Comparison of ENCODE assay signal across 8 cellular contexts in the genomic region with DNA sequence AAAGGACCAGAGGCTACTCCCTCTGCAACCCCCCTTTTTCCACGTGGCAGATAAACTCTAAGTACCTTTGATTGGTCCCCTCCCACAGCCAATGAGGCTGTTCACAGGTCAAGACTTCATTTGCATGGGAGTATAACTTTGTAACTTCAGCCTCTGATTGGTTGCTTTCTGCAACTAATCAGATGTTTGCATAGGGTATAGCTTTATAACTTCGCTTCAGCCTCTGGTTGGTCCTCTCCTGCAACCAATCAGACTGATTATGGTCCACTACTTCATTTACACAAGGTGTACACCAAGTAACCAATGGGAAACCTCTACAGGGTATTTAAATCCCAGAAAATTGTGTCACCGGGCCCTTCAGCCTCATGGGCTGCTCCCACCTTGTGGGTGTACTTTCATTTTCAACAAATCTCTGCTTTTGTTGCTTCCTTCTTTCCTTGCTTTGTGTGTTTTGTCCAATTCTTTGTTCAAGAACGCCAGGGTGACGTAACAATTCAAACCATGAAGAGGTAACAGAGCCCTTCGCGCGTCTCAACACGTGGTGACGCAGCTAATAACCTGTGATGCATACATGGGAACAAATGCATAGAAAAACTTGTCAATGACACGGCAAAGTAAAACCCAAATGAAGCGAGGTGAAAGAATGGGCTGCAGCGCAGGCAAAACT. TPM values are rescaled to one million over a fixed set of nuclear protein-coding genes. Genes with fewer than 3 reads are reported as not detected.
A peak's percentile ranks its signal among the peaks of the same experiment; 100 is the strongest.
DNase-seq lines count a peak whose midpoint lies in the region; ATAC-seq, FAIRE-seq and TF ChIP-seq lines count a peak whose summit lies in the region.

No MANE protein-coding gene starts in this region.

- POLR2A ChIA-PET in HepG2 (lab: Yijun Ruan, JAX) = interaction anchor here (1.0 to 2.2 kb wide), 6 partner anchors 10 to 345 kb away, joined by 3 to 17 read pairs (median 5); a partner anchor contains a TSS

- H2AFZ ChIP-seq in HepG2 (ENCODE audit: low read length) = no peak overlapping the region

- H3K4me2 ChIP-seq in BLaER1 (peak overlapping the region; percentile 91), HepG2 (ENCODE audit: low read depth, low read length) (peak overlapping the region; percentile 90)

- ATAC-seq in HepG2 (no peak), upper lobe of left lung (ENCODE audit: low FRiP score in 2 of 2) (no peak), GM18870 (IDR thresholded peaks at IDR 0.05; ENCODE audit: unreplicated experiment) (no peak), GM19395 (IDR thresholded peaks at IDR 0.05; ENCODE audit: unreplicated experiment) (no peak)

- no peaks in the 10 kb centered on the region for H3K9me3 ChIP-seq in BLaER1
- H3K9me3 ChIP-seq in HepG2 (ENCODE audit: low read length) = no peaks in the 10 kb centered on the region
- H3K9me3 ChIP-seq in upper lobe of left lung = no peaks in the 10 kb centered on the region

- no peak for TF ChIP-seq CTCF in HepG2 (CRISPR knock-in tag; IDR thresholded peaks at IDR 0.05)
- TF ChIP-seq CTCF in upper lobe of left lung (IDR thresholded peaks at IDR 0.05) = no peak

- peak overlapping the region; percentile 93 to 98 (median 95) for H3K4me3 Mint-ChIP-seq in IgD-negative memory B cell
- H3K4me3 Mint-ChIP-seq in activated naive CD4-positive, alpha-beta T cell treated with anti-CD3 and anti-CD28 coated beads, Interleukin-2, amount 50 U/mL, for 24 hours = peak overlapping the region; percentile 85

- H3K4me1 ChIP-seq in BLaER1 (peaks cover 47% of the 10 kb centered on the region), HepG2 (ENCODE audit: insufficient read depth, low read length) (peaks cover 26% of the 10 kb centered on the region), upper lobe of left lung (peaks cover 6 to 16% (median 11%) of the 10 kb centered on the region in 4 donors)

- H3K4me3 ChIP-seq in BLaER1 (peak overlapping the region; percentile 74), HepG2 (replicated peaks in 1 of 3; ENCODE audit: insufficient read depth in 1 of 3, low read depth in 2 of 3, low read length in 3 of 3) (peak overlapping the region; percentile 66 to 78 (median 67); a peak in 5 of 6 replicates), upper lobe of left lung (peak overlapping the region in 3 of 4 donors; percentile 59 to 82 (median 74))

- H3K9me3 Mint-ChIP-seq in IgD-negative memory B cell = no peaks in the 10 kb centered on the region
- H3K9me3 Mint-ChIP-seq in activated naive CD4-positive, alpha-beta T cell treated with anti-CD3 and anti-CD28 coated beads, Interleukin-2, amount 50 U/mL, for 24 hours = no peaks in the 10 kb centered on the region

- intact Hi-C loops in HepG2 (cut with micrococcal nuclease; ENCODE audit: unreplicated experiment) = loop anchor here (2.0 to 5.0 kb wide), 3 partner anchors 13 to 147 kb away; a partner anchor contains a TSS

- peak overlapping the region; percentile 15 to 94 (median 31) for H3K27ac Mint-ChIP-seq in IgD-negative memory B cell
- peak overlapping the region; percentile 92 for H3K27ac Mint-ChIP-seq in activated naive CD4-positive, alpha-beta T cell treated with anti-CD3 and anti-CD28 coated beads, Interleukin-2, amount 50 U/mL, for 24 hours

- peaks cover 22% of the 10 kb centered on the region for H3K36me3 ChIP-seq in BLaER1
- peaks cover 2 to 8% of the 10 kb centered on the region in 2 experiments; a peak in 2 of 5 replicates for H3K36me3 ChIP-seq in HepG2 (replicated peaks in 1 of 2; ENCODE audit: control insufficient read depth in 1 of 2, insufficient read depth in 2 of 2, low read length in 2 of 2)
- H3K36me3 ChIP-seq in upper lobe of left lung = peaks cover 7 to 18% (median 13%) of the 10 kb centered on the region in 4 donors

- 60% methylated on average over 13 of the region's 13 CpGs for WGBS in HepG2 (ENCODE audit: low lambda C conversion rate)
- WGBS in upper lobe of left lung, 2 donors = 48 to 49% methylated on average over 13 of the region's 13 CpGs

- peak; percentile 26 for FAIRE-seq in HepG2 (lab: Jason Lieb, UNC)

- BruUV-seq in HepG2 (replicated peaks; lab: Mats Ljungman, UMichigan) = no TSS peak

- H3K27me3 ChIP-seq in BLaER1 (no peaks in the 10 kb centered on the region), HepG2 (ENCODE audit: control insufficient read depth in 1 of 2, insufficient read depth in 2 of 2, low read length in 2 of 2) (no peaks in the 10 kb centered on the region), upper lobe of left lung (no peaks in the 10 kb centered on the region)

- CTCF ChIA-PET in HepG2 (lab: Yijun Ruan, JAX; ENCODE audit: low intra/inter-chr PET ratio, low total read pairs) = no interaction called here

- TF ChIP-seq EP300 in HepG2 (IDR thresholded peaks at IDR 0.05; ENCODE audit: low read depth in 2 of 2, low read length in 2 of 2) (no peak), HepG2 (CRISPR knock-in tag; IDR thresholded peaks at IDR 0.05; ENCODE audit: borderline replicate concordance) (no peak), upper lobe of left lung (IDR thresholded peaks at IDR 0.05) (no peak)

- H3K79me2 ChIP-seq in HepG2 (ENCODE audit: insufficient read depth, low read length) = peaks cover 20% of the 10 kb centered on the region

- TF ChIP-seq RAD21 in HepG2 (CRISPR knock-in tag; IDR thresholded peaks at IDR 0.05) = no peak

- no peaks in the 10 kb centered on the region for H4K20me1 ChIP-seq in BLaER1
- no peaks in the 10 kb centered on the region for H4K20me1 ChIP-seq in HepG2 (ENCODE audit: insufficient read depth, low read length)

- DNase-seq in HepG2 (ENCODE audit: low spot score) (no peak), upper lobe of left lung (no peak), NCI-H446 treated with DMSO at 0.1 percent for 48 hours (lab: John Stamatoyannopoulos, UW) (no peak)

- H3K4me1 Mint-ChIP-seq in IgD-negative memory B cell = peaks cover 5 to 16% (median 8%) of the 10 kb centered on the region in 3 donors
- H3K4me1 Mint-ChIP-seq in activated naive CD4-positive, alpha-beta T cell treated with anti-CD3 and anti-CD28 coated beads, Interleukin-2, amount 50 U/mL, for 24 hours = peaks cover 40% of the 10 kb centered on the region

- no peaks in the 10 kb centered on the region for H3K27me3 Mint-ChIP-seq in IgD-negative memory B cell
- H3K27me3 Mint-ChIP-seq in activated naive CD4-positive, alpha-beta T cell treated with anti-CD3 and anti-CD28 coated beads, Interleukin-2, amount 50 U/mL, for 24 hours = no peaks in the 10 kb centered on the region

- H3K27ac ChIP-seq in BLaER1 (peak overlapping the region; percentile 86), HepG2 (ENCODE audit: extremely low read length, insufficient read depth, low read length) (peak overlapping the region; percentile 74), upper lobe of left lung (peak overlapping the region; percentile 79 to 86 (median 83))

- in situ Hi-C loops in HepG2 (cut with HindIII; ENCODE audit: extremely low pct_ligation_motif_present, low pct_unique_long_range_greater_than_20kb) = no loop called here

- TF ChIP-seq POLR2A in HepG2 (IDR thresholded peaks at IDR 0.05; ENCODE audit: insufficient read depth in 1 of 2, low read depth in 2 of 2, low read length in 2 of 2) (no peak), upper lobe of left lung (IDR thresholded peaks at IDR 0.05) (no peak)

- no peaks in the 10 kb centered on the region for H3K36me3 Mint-ChIP-seq in IgD-negative memory B cell
- H3K36me3 Mint-ChIP-seq in activated naive CD4-positive, alpha-beta T cell treated with anti-CD3 and anti-CD28 coated beads, Interleukin-2, amount 50 U/mL, for 24 hours = peaks cover 5% of the 10 kb centered on the region

- H3K9ac ChIP-seq in BLaER1 (peak overlapping the region; percentile 82), HepG2 (ENCODE audit: insufficient read depth, low read depth, low read length) (peak overlapping the region; percentile 77)

TF ChIP-seq in HepG2, 621 proteins besides CTCF, POLR2A, EP300 and RAD21 (continues in another document):
- TF ChIP-seq FLYWCH1 (CRISPR knock-in tag; IDR thresholded peaks at IDR 0.05) = no peak
- TF ChIP-seq, protein P1, sequence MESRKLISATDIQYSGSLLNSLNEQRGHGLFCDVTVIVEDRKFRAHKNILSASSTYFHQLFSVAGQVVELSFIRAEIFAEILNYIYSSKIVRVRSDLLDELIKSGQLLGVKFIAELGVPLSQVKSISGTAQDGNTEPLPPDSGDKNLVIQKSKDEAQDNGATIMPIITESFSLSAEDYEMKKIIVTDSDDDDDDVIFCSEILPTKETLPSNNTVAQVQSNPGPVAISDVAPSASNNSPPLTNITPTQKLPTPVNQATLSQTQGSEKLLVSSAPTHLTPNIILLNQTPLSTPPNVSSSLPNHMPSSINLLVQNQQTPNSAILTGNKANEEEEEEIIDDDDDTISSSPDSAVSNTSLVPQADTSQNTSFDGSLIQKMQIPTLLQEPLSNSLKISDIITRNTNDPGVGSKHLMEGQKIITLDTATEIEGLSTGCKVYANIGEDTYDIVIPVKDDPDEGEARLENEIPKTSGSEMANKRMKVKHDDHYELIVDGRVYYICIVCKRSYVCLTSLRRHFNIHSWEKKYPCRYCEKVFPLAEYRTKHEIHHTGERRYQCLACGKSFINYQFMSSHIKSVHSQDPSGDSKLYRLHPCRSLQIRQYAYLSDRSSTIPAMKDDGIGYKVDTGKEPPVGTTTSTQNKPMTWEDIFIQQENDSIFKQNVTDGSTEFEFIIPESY (CRISPR knock-in tag; IDR thresholded peaks at IDR 0.05) = peak; percentile 41; the same call in 1 of the 2 replicates

RNA-seq across cellular contexts. Expression of a gene that starts 47.2 kb away (rescaled TPM):
- polyA plus RNA-seq in IgD-negative memory B cell (64.8 TPM), HepG2 (2011; rRNA removed) (30.3 and 33.0 TPM in 2 replicates)
- total RNA-seq in HepG2 (2016; rRNA removed; fragmentation: Illumina TruSeq; extraction: Trizol) (39.7 and 54.6 TPM in 2 replicates), upper lobe of left lung (10 to 100 TPM; 52.1 to 95.3 (median 65.0) TPM)
- 13.7 and 15.5 TPM in 2 replicates for total RNA-seq in HepG2 (2016; cell fraction: cytosol; rRNA removed; fragmentation: Illumina TruSeq; extraction: Trizol; ENCODE audit: low read depth)
- total RNA-seq in HepG2 (2016; cell fraction: insoluble cytoplasmic fraction; rRNA removed; fragmentation: Illumina TruSeq; extraction: Trizol) = 42.0 and 53.2 TPM in 2 replicates
- total RNA-seq in HepG2 (2016; cell fraction: membrane; rRNA removed; fragmentation: Illumina TruSeq; extraction: Trizol) = 29.4 and 31.5 TPM in 2 replicates
- total RNA-seq in HepG2 (2016; cell fraction: nucleus; rRNA removed; fragmentation: Illumina TruSeq; extraction: Trizol) = 24.9 and 25.4 TPM in 2 replicates
- 29.6 and 33.2 TPM in 2 replicates for polyA plus RNA-seq in HepG2 (2011; cell fraction: cytosol; rRNA removed)
- polyA plus RNA-seq in HepG2 (2011; cell fraction: nucleus; rRNA removed) = 22.0 and 27.5 TPM in 2 replicates
- polyA plus RNA-seq in HepG2 (2012) = 26.9 and 29.8 TPM in 2 replicates
- 13.6 and 14.5 TPM in 2 replicates for polyA plus RNA-seq in HepG2 (2016; cell fraction: cytosol; fragmentation: Illumina TruSeq; extraction: Trizol; ENCODE audit: low read depth)
- polyA plus RNA-seq in HepG2 (2016; cell fraction: insoluble cytoplasmic fraction; fragmentation: Illumina TruSeq; extraction: Trizol; ENCODE audit: low read depth) = 50.1 and 51.4 TPM in 2 replicates
- polyA plus RNA-seq in HepG2 (2016; cell fraction: membrane; fragmentation: Illumina TruSeq; extraction: Trizol; ENCODE audit: low read depth) = 23.9 and 24.7 TPM in 2 replicates
- polyA plus RNA-seq in HepG2 (2016; cell fraction: nucleus; fragmentation: Illumina TruSeq; extraction: Trizol; ENCODE audit: insufficient read depth, low read depth) = 25.4 and 29.7 TPM in 2 replicates
- 23.9 and 31.1 TPM in 2 replicates for polyA minus RNA-seq in HepG2 (2011; rRNA and poly(A)+ RNA removed; ENCODE audit: low replicate concordance)
- 21.5 and 24.4 TPM in 2 replicates for polyA minus RNA-seq in HepG2 (2011; cell fraction: cytosol; rRNA and poly(A)+ RNA removed)
- polyA minus RNA-seq in HepG2 (2011; cell fraction: nucleus; rRNA and poly(A)+ RNA removed) = 38.5 and 44.3 TPM in 2 replicates
